In the genomic region with DNA sequence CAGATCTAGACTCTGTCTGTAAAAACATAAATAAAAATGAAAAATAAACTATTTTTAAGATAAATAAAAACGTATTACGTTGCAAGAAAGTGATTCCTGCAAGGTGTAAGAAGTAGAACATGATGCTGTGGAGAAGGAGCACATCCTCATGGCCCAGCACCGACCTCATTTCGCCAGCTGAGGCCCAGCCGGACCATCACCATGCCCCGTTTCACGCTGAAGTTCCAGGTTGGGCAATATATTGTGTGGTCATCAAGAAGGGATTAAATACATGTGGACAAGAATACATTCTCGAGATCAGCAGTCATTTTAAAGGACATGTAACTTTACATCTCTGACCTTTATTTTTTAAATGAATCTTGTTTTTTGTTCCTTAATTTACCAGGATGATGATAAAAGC, we compare ENCODE assay signal across 36 cellular contexts. TPM values are rescaled to one million over a fixed set of nuclear protein-coding genes. Genes with fewer than 3 reads are reported as not detected.
"Had no signal": no experiment of that assay in that cellular context is flagged by ENCODE, and none has a peak within 500 bp of the region (broad histone marks: within the 10 kb centered on the region; RNA-seq: fewer than 3 reads in every experiment).

No MANE protein-coding gene starts in this region.

- H3K4me3 Mint-ChIP-seq: activated CD4-positive, alpha-beta memory T cell treated with anti-CD3 and anti-CD28 coated beads for 36 hours; activated CD4-positive, alpha-beta T cell treated with anti-CD3 and anti-CD28 coated beads for 36 hours; activated CD4-positive, alpha-beta T cell treated with anti-CD3 and anti-CD28 coated beads, Interleukin-2, amount 10 ng/mL, durations not matched to agents 24 days and 14 days; activated CD8-positive, alpha-beta memory T cell treated with anti-CD3 and anti-CD28 coated beads, Interleukin-2, amount 10 ng/mL, durations not matched to agents 7 days and 5 days; activated CD8-positive, alpha-beta T cell treated with anti-CD3 and anti-CD28 coated beads, Interleukin-2, amount 10 ng/mL, durations not matched to agents 7 days and 5 days; activated naive CD4-positive, alpha-beta T cell treated with anti-CD3 and anti-CD28 coated beads for 36 hours; activated naive CD4-positive, alpha-beta T cell treated with anti-CD3 and anti-CD28 coated beads, Interleukin-2, amount 50 U/mL, for 24 hours; activated naive CD8-positive, alpha-beta T cell treated with anti-CD3 and anti-CD28 coated beads for 36 hours; activated naive CD8-positive, alpha-beta T cell treated with anti-CD3 and anti-CD28 coated beads, Interleukin-2, amount 50 U/mL, for 24 hours; activated T-helper 1 cell treated with anti-CD3 and anti-CD28 coated beads, Interleukin-12 subunit alpha, Interleukin-12 subunit beta, Interleukin-2, Interleukin-4 antibody, amounts not matched to agents 30 ng/mL and 10 ng/mL and 1 ng/mL, durations not matched to agents 14 hours and 24 hours and 36 hours; brain; dendritic cell treated with granulocyte-macrophage colony-stimulating factor and Interleukin-4, amounts not matched to agents 40 ng/mL and 50 ng/mL, for 4 days; T-helper 17 cell; T-helper 2 cell treated with Interferon-gamma antibody and Interleukin-4, amounts not matched to agents 5 μg/mL and 100 μg/mL, for 36 hours had no signal

- H3K27ac ChIP-seq: adrenal gland, ascending aorta, breast epithelium, cardiac muscle cell, coronary artery, dorsolateral prefrontal cortex, esophagus squamous epithelium, gastrocnemius medialis, heart left ventricle had no signal

- H3K27ac Mint-ChIP-seq: activated CD4-positive, alpha-beta memory T cell treated with anti-CD3 and anti-CD28 coated beads for 36 hours; activated CD4-positive, alpha-beta T cell treated with anti-CD3 and anti-CD28 coated beads for 36 hours; activated CD4-positive, alpha-beta T cell treated with anti-CD3 and anti-CD28 coated beads, Interleukin-2, amount 10 ng/mL, durations not matched to agents 24 days and 14 days; activated CD8-positive, alpha-beta memory T cell treated with anti-CD3 and anti-CD28 coated beads, Interleukin-2, amount 10 ng/mL, durations not matched to agents 7 days and 5 days; activated CD8-positive, alpha-beta T cell treated with anti-CD3 and anti-CD28 coated beads, Interleukin-2, amount 10 ng/mL, durations not matched to agents 7 days and 5 days; activated naive CD4-positive, alpha-beta T cell treated with anti-CD3 and anti-CD28 coated beads for 36 hours; activated naive CD4-positive, alpha-beta T cell treated with anti-CD3 and anti-CD28 coated beads, Interleukin-2, amount 50 U/mL, for 24 hours; activated naive CD8-positive, alpha-beta T cell treated with anti-CD3 and anti-CD28 coated beads, Interleukin-2, amount 50 U/mL, for 24 hours; activated T-helper 1 cell treated with anti-CD3 and anti-CD28 coated beads, Interleukin-12 subunit alpha, Interleukin-12 subunit beta, Interleukin-2, Interleukin-4 antibody, amounts not matched to agents 30 ng/mL and 10 ng/mL and 1 ng/mL, durations not matched to agents 14 hours and 24 hours and 36 hours; activated T-helper 2 cell treated with anti-CD3 and anti-CD28 coated beads, Interferon-gamma antibody, Interleukin-2, Interleukin-4, amounts not matched to agents 10 μg/mL and 5 μg/mL and 100 μg/mL, durations not matched to agents 14 hours and 24 hours and 36 hours; brain; dendritic cell treated with granulocyte-macrophage colony-stimulating factor and Interleukin-4, amounts not matched to agents 40 ng/mL and 50 ng/mL, for 4 days; T-helper 17 cell; T-helper 2 cell treated with Interferon-gamma antibody and Interleukin-4, amounts not matched to agents 5 μg/mL and 100 μg/mL, for 36 hours had no signal

- H3K27me3 ChIP-seq: adrenal gland, ascending aorta, breast epithelium, cardiac muscle cell, dorsolateral prefrontal cortex, esophagus squamous epithelium, gastrocnemius medialis, heart left ventricle had no signal

- DNase-seq: activated CD4-positive, alpha-beta memory T cell treated with anti-CD3 and anti-CD28 coated beads for 36 hours; activated CD4-positive, alpha-beta T cell treated with anti-CD3 and anti-CD28 coated beads for 36 hours; activated CD4-positive, alpha-beta T cell treated with anti-CD3 and anti-CD28 coated beads, Interleukin-2, amount 10 ng/mL, durations not matched to agents 24 days and 14 days; activated CD4-positive, CD25-positive, alpha-beta regulatory T cell; activated CD4-positive, CD25-positive, alpha-beta regulatory T cell treated with anti-CD3 and anti-CD28 coated beads, Interleukin-2, amount 50 U/mL, for 72 hours; activated CD8-positive, alpha-beta memory T cell treated with anti-CD3 and anti-CD28 coated beads, Interleukin-2, amount 10 ng/mL, durations not matched to agents 7 days and 5 days; activated CD8-positive, alpha-beta memory T cell treated with anti-CD3 and anti-CD28 coated beads, Interleukin-2, amount 50 U/mL, for 4 hours; activated CD8-positive, alpha-beta T cell treated with anti-CD3 and anti-CD28 coated beads, Interleukin-2, amount 10 ng/mL, durations not matched to agents 7 days and 5 days; activated effector memory CD4-positive, alpha-beta T cell treated with anti-CD3 and anti-CD28 coated beads, Interleukin-2, amount 50 U/mL, for 16 hours; activated naive CD4-positive, alpha-beta T cell treated with anti-CD3 and anti-CD28 coated beads for 36 hours; activated naive CD8-positive, alpha-beta T cell treated with anti-CD3 and anti-CD28 coated beads for 36 hours; activated naive CD8-positive, alpha-beta T cell treated with anti-CD3 and anti-CD28 coated beads, Interleukin-2, amount 50 U/mL, for 24 hours; activated T-cell treated with anti-CD3 and anti-CD28 coated beads, Interleukin-2, amount 50 U/mL, for 1 hour; activated T-cell treated with anti-CD3 and anti-CD28 coated beads, Interleukin-2, amount 50 U/mL, for 48 hours; central memory CD4-positive, alpha-beta T cell; cerebellar nuclear complex; effector memory CD4-positive, alpha-beta T cell; esophagus squamous epithelium; foreskin fibroblast; gastrocnemius medialis; glutamatergic neuron; heart left ventricle; T-helper 1 cell; T-helper 17 cell had no signal

- H3K4me1 Mint-ChIP-seq: activated CD4-positive, alpha-beta T cell treated with anti-CD3 and anti-CD28 coated beads for 36 hours; activated naive CD4-positive, alpha-beta T cell treated with anti-CD3 and anti-CD28 coated beads, Interleukin-2, amount 50 U/mL, for 24 hours had no signal

- H3K9me3 ChIP-seq: adrenal gland, ascending aorta, breast epithelium, esophagus squamous epithelium, gastrocnemius medialis, heart left ventricle had no signal

- ATAC-seq: activated CD4-positive, alpha-beta T cell treated with anti-CD3 and anti-CD28 coated beads for 36 hours; activated CD8-positive, alpha-beta memory T cell treated with anti-CD3 and anti-CD28 coated beads, Interleukin-2, amount 10 ng/mL, durations not matched to agents 7 days and 5 days; activated CD8-positive, alpha-beta T cell treated with anti-CD3 and anti-CD28 coated beads, Interleukin-2, amount 10 ng/mL, durations not matched to agents 7 days and 5 days; activated naive CD8-positive, alpha-beta T cell treated with anti-CD3 and anti-CD28 coated beads, Interleukin-2, amount 50 U/mL, for 24 hours; gastrocnemius medialis; heart left ventricle; T-helper 17 cell had no signal

- H3K9me3 Mint-ChIP-seq: activated CD4-positive, alpha-beta memory T cell treated with anti-CD3 and anti-CD28 coated beads for 36 hours; activated CD4-positive, alpha-beta T cell treated with anti-CD3 and anti-CD28 coated beads, Interleukin-2, amount 10 ng/mL, durations not matched to agents 24 days and 14 days; activated naive CD4-positive, alpha-beta T cell treated with anti-CD3 and anti-CD28 coated beads for 36 hours; activated naive CD4-positive, alpha-beta T cell treated with anti-CD3 and anti-CD28 coated beads, Interleukin-2, amount 50 U/mL, for 24 hours; activated naive CD8-positive, alpha-beta T cell treated with anti-CD3 and anti-CD28 coated beads for 36 hours; activated naive CD8-positive, alpha-beta T cell treated with anti-CD3 and anti-CD28 coated beads, Interleukin-2, amount 50 U/mL, for 24 hours; activated T-helper 1 cell treated with anti-CD3 and anti-CD28 coated beads, Interleukin-12 subunit alpha, Interleukin-12 subunit beta, Interleukin-2, Interleukin-4 antibody, amounts not matched to agents 30 ng/mL and 10 ng/mL and 1 ng/mL, durations not matched to agents 14 hours and 24 hours and 36 hours; activated T-helper 2 cell treated with anti-CD3 and anti-CD28 coated beads, Interferon-gamma antibody, Interleukin-2, Interleukin-4, amounts not matched to agents 10 μg/mL and 5 μg/mL and 100 μg/mL, durations not matched to agents 14 hours and 24 hours and 36 hours; brain; dendritic cell treated with granulocyte-macrophage colony-stimulating factor and Interleukin-4, amounts not matched to agents 40 ng/mL and 50 ng/mL, for 4 days; T-helper 2 cell treated with Interferon-gamma antibody and Interleukin-4, amounts not matched to agents 5 μg/mL and 100 μg/mL, for 36 hours had no signal

- H3K27me3 Mint-ChIP-seq: activated CD4-positive, alpha-beta memory T cell treated with anti-CD3 and anti-CD28 coated beads for 36 hours; activated CD4-positive, alpha-beta T cell treated with anti-CD3 and anti-CD28 coated beads for 36 hours; activated CD4-positive, alpha-beta T cell treated with anti-CD3 and anti-CD28 coated beads, Interleukin-2, amount 10 ng/mL, durations not matched to agents 24 days and 14 days; activated CD8-positive, alpha-beta memory T cell treated with anti-CD3 and anti-CD28 coated beads, Interleukin-2, amount 10 ng/mL, durations not matched to agents 7 days and 5 days; activated naive CD4-positive, alpha-beta T cell treated with anti-CD3 and anti-CD28 coated beads, Interleukin-2, amount 50 U/mL, for 24 hours; activated naive CD8-positive, alpha-beta T cell treated with anti-CD3 and anti-CD28 coated beads for 36 hours; activated naive CD8-positive, alpha-beta T cell treated with anti-CD3 and anti-CD28 coated beads, Interleukin-2, amount 50 U/mL, for 24 hours; brain; dendritic cell treated with granulocyte-macrophage colony-stimulating factor and Interleukin-4, amounts not matched to agents 40 ng/mL and 50 ng/mL, for 4 days; T-helper 17 cell had no signal

- H3K4me1 ChIP-seq: adrenal gland, breast epithelium, esophagus squamous epithelium, heart left ventricle had no signal

- H3K4me3 ChIP-seq: adrenal gland, ascending aorta, breast epithelium, cardiac muscle cell, coronary artery, dorsolateral prefrontal cortex, esophagus squamous epithelium, gastrocnemius medialis, heart left ventricle had no signal

RNA-seq across cellular contexts. Expression of a gene that starts 20.7 kb away (rescaled TPM):
- total RNA-seq: activated CD8-positive, alpha-beta T cell treated with anti-CD3 and anti-CD28 coated beads, Interleukin-2, amount 10 ng/mL, durations not matched to agents 7 days and 5 days had no signal
